ENCODE assay signal across 8 cellular contexts in the genomic region with DNA sequence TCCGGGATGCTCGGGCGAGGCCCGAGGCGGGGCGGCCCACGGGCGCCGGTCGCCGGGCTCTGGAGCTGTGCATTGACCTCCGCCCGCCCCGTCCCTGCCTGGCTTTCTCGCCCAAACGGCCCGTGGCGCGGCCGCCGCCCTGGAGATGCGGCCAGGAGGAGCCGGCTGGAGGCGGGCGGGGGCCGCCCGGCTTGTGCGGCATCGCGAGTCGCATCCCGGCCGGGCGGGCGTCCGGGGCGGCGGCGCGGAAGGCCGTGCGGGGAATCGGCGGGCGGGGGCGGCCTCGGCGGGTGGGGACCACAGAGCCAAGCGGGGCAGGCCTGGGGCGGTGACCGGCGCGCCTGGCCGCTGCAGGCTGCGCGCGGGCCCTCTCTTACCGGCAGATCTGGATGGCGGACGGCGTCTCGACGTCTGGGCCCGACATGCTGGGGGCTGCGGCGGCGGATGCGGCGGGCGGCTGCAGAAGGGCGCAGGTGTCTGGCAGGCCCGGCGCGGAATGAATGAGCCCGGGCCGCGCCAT. TPM values are rescaled to one million over a fixed set of nuclear protein-coding genes. Genes with fewer than 3 reads are reported as not detected.
DNase-seq lines count a peak whose midpoint lies in the region; ATAC-seq, FAIRE-seq and TF ChIP-seq lines count a peak whose summit lies in the region.

No MANE protein-coding gene starts in this region.

- H3K27me3 ChIP-seq in RWPE2 (ENCODE audit: insufficient read depth, poor library complexity, severe bottlenecking) (no peaks in the 10 kb centered on the region), prostate gland (replicated peaks; ENCODE audit: insufficient read depth) (no peaks in the 10 kb centered on the region)

- no peaks in the 10 kb centered on the region for H3K4me1 ChIP-seq in RWPE2 (ENCODE audit: insufficient read depth, poor library complexity, severe bottlenecking)
- H3K4me1 ChIP-seq in prostate gland (replicated peaks), result peaks cover 4% of the 10 kb centered on the region

- intact Hi-C loops in prostate gland (cut with DNase I), result loop anchor here (5.0 kb wide), 2 partner anchors 46 to 146 kb away; no protein-coding TSS in a partner anchor

- TF ChIP-seq CTCF in RWPE2 (IDR thresholded peaks at IDR 0.05; ENCODE audit: poor library complexity, severe bottlenecking) (no peak), fibroblast of mammary gland (conservative IDR thresholded peaks at IDR 0.05; ENCODE audit: control insufficient read depth, insufficient read depth, low read depth, low read length) (no peak), prostate gland (IDR thresholded peaks at IDR 0.05) (no peak)

- DNase-seq in GM12891 (ENCODE audit: insufficient read length, low spot score), result peak; percentile 41
- DNase-seq in HEK293T (ENCODE audit: extremely low spot score), result peak; percentile 49
- DNase-seq in RWPE2 (ENCODE audit: low spot score), result no peak
- no peak for DNase-seq in fibroblast of mammary gland (ENCODE audit: low read depth)
- no peak for DNase-seq in prostate gland (ENCODE audit: low spot score)
- DNase-seq in SW 1271 (lab: John Stamatoyannopoulos, UW), result no peak
- DNase-seq in GM19240 (ENCODE audit: insufficient read length, low spot score), result no peak

- FAIRE-seq in GM12891 (lab: Jason Lieb, UNC), result peak; percentile 31

- H3K36me3 ChIP-seq in RWPE2 (ENCODE audit: low read depth) (no peaks in the 10 kb centered on the region), prostate gland (no peaks in the 10 kb centered on the region)

- CTCF ChIA-PET in HEK293T (lab: Yijun Ruan, JAX), result interaction anchor here (1.0 to 1.1 kb wide), 2 partner anchors 12 to 48 kb away, joined by 3 to 4 read pairs; no protein-coding TSS in a partner anchor

- ATAC-seq in RWPE2 (ENCODE audit: low read depth) (peak; percentile 22), GM21723 (IDR thresholded peaks at IDR 0.05; ENCODE audit: unreplicated experiment) (no peak)

- POLR2A ChIA-PET in HEK293T (lab: Yijun Ruan, JAX), result interaction anchor here (0.6 to 3.8 kb wide), 6 partner anchors 8 to 33 kb away, joined by 3 to 20 read pairs (median 4); no protein-coding TSS in a partner anchor

- H3K9me3 ChIP-seq in RWPE2 (ENCODE audit: severe bottlenecking) (no peaks in the 10 kb centered on the region), prostate gland (no peaks in the 10 kb centered on the region)

- peak overlapping the region; percentile 73 for H3K4me3 ChIP-seq in RWPE2 (ENCODE audit: severe bottlenecking)
- peak overlapping the region; percentile 59 for H3K4me3 ChIP-seq in fibroblast of mammary gland (ENCODE audit: control insufficient read depth, low read depth, low read length)
- peak overlapping the region; percentile 59 to 77 for H3K4me3 ChIP-seq in prostate gland

- peak overlapping the region; percentile 66 for H3K27ac ChIP-seq in RWPE2 (ENCODE audit: poor library complexity, severe bottlenecking)
- peak overlapping the region; percentile 97 to 98 for H3K27ac ChIP-seq in prostate gland

- peak; percentile 28; the same call in 1 of the 2 replicates for TF ChIP-seq POLR2A in GM12891 (IDR thresholded peaks at IDR 0.05; ENCODE audit: low read depth, low read length)
- no peak for TF ChIP-seq POLR2A in prostate gland (IDR thresholded peaks at IDR 0.05)

- WGBS in prostate gland, result under 1% methylated on average over 64 of the region's 77 CpGs

TF ChIP-seq in GM12891, 5 proteins besides CTCF, POLR2A, EP300 and RAD21:
- TF ChIP-seq TAF1 (IDR thresholded peaks at IDR 0.05; ENCODE audit: low read depth, low read length), result peak; percentile 59; the same call in 1 of the 2 replicates
- TF ChIP-seq POU2F2 (IDR thresholded peaks at IDR 0.05; ENCODE audit: low read depth, low read length), result no peak
- no peak for TF ChIP-seq SPI1 (IDR thresholded peaks at IDR 0.05; ENCODE audit: low read depth, low read length)

TF ChIP-seq in HEK293T, 16 proteins besides CTCF, POLR2A, EP300 and RAD21:
- TF ChIP-seq CTBP1 (IDR thresholded peaks at IDR 0.05; ENCODE audit: borderline replicate concordance) (no peak), SP1 (IDR thresholded peaks at IDR 0.05) (no peak), PKNOX1 (IDR thresholded peaks at IDR 0.05) (no peak), SUZ12 (IDR thresholded peaks at IDR 0.05) (no peak), ZNF384 (IDR thresholded peaks at IDR 0.05) (no peak)
TF ChIP-seq in HEK293T: peak in this region for 0.

RNA-seq across cellular contexts. Expression of gene ACOT7, which starts 0.6 kb away (rescaled TPM):
- polyA plus RNA-seq in GM12891 (2012; ENCODE audit: low read depth, missing spikeins), result 61.5 TPM
- 10 to 100 TPM; 16.9 to 24.9 TPM for total RNA-seq in prostate gland

RNA-seq across cellular contexts. Expression of gene HES2, which starts 26.8 kb away (rescaled TPM):
- polyA plus RNA-seq in GM12891 (2012; ENCODE audit: low read depth, missing spikeins), result 0.85 TPM
- total RNA-seq in prostate gland, result 10 to 100 TPM in 1 of 2 donors, 1 to 10 TPM in 1; 2.2 to 13.4 TPM

RNA-seq across cellular contexts. Expression of gene ESPN, which starts 31.6 kb away (rescaled TPM):
- 0.13 TPM for polyA plus RNA-seq in GM12891 (2012; ENCODE audit: low read depth, missing spikeins)
- total RNA-seq in prostate gland, result 100 to 1,000 TPM in 1 of 2 donors, 10 to 100 TPM in 1; 19.7 to 257 TPM

Comparison
In these comparisons a context has a peak if more than half of its experiments do, and no peak if none do; other contexts are left out.
1. DNase-seq: peak in GM12891 (single experiment) and HEK293T (single experiment); none in RWPE2 (single experiment), fibroblast of mammary gland (single experiment), prostate gland (single experiment), SW 1271 (0 of 2) and GM19240 (single experiment).
2. Peak in every context shown above with its lines, with median percentiles within 50 percentile points of each other: H3K4me3 ChIP-seq.